ENCODE assay signal across 10 cellular contexts in genomic region chr7:867406-868188, GRCh38. TPM values are rescaled to one million over a fixed set of nuclear protein-coding genes. Genes with fewer than 3 reads are reported as not detected.
A peak's percentile ranks its signal among the peaks of the same experiment; 100 is the strongest.
DNase-seq lines count a peak whose midpoint lies in the region; ATAC-seq and TF ChIP-seq lines count a peak whose summit lies in the region.
"Had no signal": no experiment of that assay in that cellular context is flagged by ENCODE, and none has a peak within 500 bp of the region (broad histone marks: within the 10 kb centered on the region; RNA-seq: fewer than 3 reads in every experiment).

No MANE protein-coding gene starts in this region.

- H3K4me3 ChIP-seq in brain microvascular endothelial cell (ENCODE audit: low read depth, low read length) = no peak overlapping the region
- peak overlapping the region in 1 of 3 donors; percentile 29 for H3K4me3 ChIP-seq in skeletal muscle tissue (ENCODE audit: low read length in 3 of 3)

- ATAC-seq in HG02884 (IDR thresholded peaks at IDR 0.05; ENCODE audit: unreplicated experiment) (no peak), GM21576 (IDR thresholded peaks at IDR 0.05; ENCODE audit: unreplicated experiment) (no peak)

- no peaks in the 10 kb centered on the region for H3K9me3 Mint-ChIP-seq in activated naive CD4-positive, alpha-beta T cell treated with anti-CD3 and anti-CD28 coated beads, Interleukin-2, amount 10 ng/mL, durations not matched to agents 7 days and 5 days

- TF ChIP-seq CTCF in brain microvascular endothelial cell (IDR thresholded peaks at IDR 0.05; ENCODE audit: low read depth, low read length, missing control alignments) = no peak

- CTCF ChIA-PET in activated naive CD4-positive, alpha-beta T cell treated with anti-CD3 and anti-CD28 coated beads, Interleukin-2, amount 10 ng/mL, durations not matched to agents 7 days and 5 days (lab: Charles Lee) = no interaction called here

- DNase-seq in H4 (ENCODE audit: low spot score) (peak; percentile 97), brain microvascular endothelial cell (peak; percentile 24), hepatic stellate cell (ENCODE audit: low spot score) (peak; percentile 74), superior temporal gyrus (ENCODE audit: extremely low spot score) (no peak)
- no peak for DNase-seq in activated naive CD4-positive, alpha-beta T cell treated with anti-CD3 and anti-CD28 coated beads, Interleukin-2, amount 10 ng/mL, durations not matched to agents 7 days and 5 days
- DNase-seq: activated CD8-positive, alpha-beta memory T cell treated with anti-CD3 and anti-CD28 coated beads, Interleukin-2, amount 50 U/mL, for 48 hours; NCI-H524 had no signal

- peak overlapping the region in 1 of 3 donors; percentile 64 for H3K9ac ChIP-seq in skeletal muscle tissue (ENCODE audit: low read depth in 1 of 3, low read length in 3 of 3)

- H3K9me3 ChIP-seq in skeletal muscle tissue (ENCODE audit: control insufficient read depth in 3 of 3, low read length in 3 of 3) = no peaks in the 10 kb centered on the region

- H3K27me3 ChIP-seq in brain microvascular endothelial cell (replicated peaks) = no peaks in the 10 kb centered on the region
- no peaks in the 10 kb centered on the region for H3K27me3 ChIP-seq in skeletal muscle tissue (ENCODE audit: control insufficient read depth in 3 of 3, insufficient read depth in 3 of 3, low read length in 3 of 3)

- peaks cover 2% of the 10 kb centered on the region for H3K4me1 Mint-ChIP-seq in activated naive CD4-positive, alpha-beta T cell treated with anti-CD3 and anti-CD28 coated beads, Interleukin-2, amount 10 ng/mL, durations not matched to agents 7 days and 5 days

- H3K27ac Mint-ChIP-seq in activated naive CD4-positive, alpha-beta T cell treated with anti-CD3 and anti-CD28 coated beads, Interleukin-2, amount 10 ng/mL, durations not matched to agents 7 days and 5 days = no peak overlapping the region

- H3K27ac ChIP-seq in brain microvascular endothelial cell = peak overlapping the region; percentile 84
- H3K27ac ChIP-seq in skeletal muscle tissue (ENCODE audit: low read depth, low read length) = peak overlapping the region; percentile 66

- H3K36me3 Mint-ChIP-seq in activated naive CD4-positive, alpha-beta T cell treated with anti-CD3 and anti-CD28 coated beads, Interleukin-2, amount 10 ng/mL, durations not matched to agents 7 days and 5 days = peaks cover 40% of the 10 kb centered on the region

- peaks cover 33% of the 10 kb centered on the region for H3K36me3 ChIP-seq in brain microvascular endothelial cell (replicated peaks)
- peaks cover 55 to 73% (median 61%) of the 10 kb centered on the region in 3 donors for H3K36me3 ChIP-seq in skeletal muscle tissue (ENCODE audit: control insufficient read depth in 3 of 3, insufficient read depth in 3 of 3, low read length in 3 of 3)

- peaks cover 12 to 20% (median 15%) of the 10 kb centered on the region in 3 donors for H3K4me1 ChIP-seq in skeletal muscle tissue (ENCODE audit: control insufficient read depth in 3 of 3, insufficient read depth in 3 of 3, low read length in 3 of 3)

- H3K4me3 Mint-ChIP-seq in activated naive CD4-positive, alpha-beta T cell treated with anti-CD3 and anti-CD28 coated beads, Interleukin-2, amount 10 ng/mL, durations not matched to agents 7 days and 5 days = no peak overlapping the region

- no peaks in the 10 kb centered on the region for H3K27me3 Mint-ChIP-seq in activated naive CD4-positive, alpha-beta T cell treated with anti-CD3 and anti-CD28 coated beads, Interleukin-2, amount 10 ng/mL, durations not matched to agents 7 days and 5 days

- in situ Hi-C loops in brain microvascular endothelial cell (cut with HindIII; ENCODE audit: low pct_ligation_motif_present, low sequenced_read_pairs) = no loop called here

RNA-seq across cellular contexts. Expression of gene GET4, which starts 8.8 kb away (rescaled TPM):
- total RNA-seq in H4 (2014; rRNA removed; shearing (Covaris generic)) = 42.0 and 50.6 TPM in 2 replicates
- 25.1 TPM for total RNA-seq in skeletal muscle tissue

RNA-seq across cellular contexts. Expression of gene SUN1, which starts 35.3 kb away (rescaled TPM):
- total RNA-seq in H4 (2014; rRNA removed; shearing (Covaris generic)) = 157 and 180 TPM in 2 replicates
- 180 TPM for total RNA-seq in skeletal muscle tissue

Comparison
In these comparisons a context has a peak if more than half of its experiments do, and no peak if none do; other contexts are left out.
1. DNase-seq: peak in H4 (single experiment), brain microvascular endothelial cell (single experiment) and hepatic stellate cell (single experiment); none in activated naive CD4-positive, alpha-beta T cell treated with anti-CD3 and anti-CD28 coated beads, Interleukin-2, amount 10 ng/mL, durations not matched to agents 7 days and 5 days (single experiment) and superior temporal gyrus (single experiment).